In the genomic region with DNA sequence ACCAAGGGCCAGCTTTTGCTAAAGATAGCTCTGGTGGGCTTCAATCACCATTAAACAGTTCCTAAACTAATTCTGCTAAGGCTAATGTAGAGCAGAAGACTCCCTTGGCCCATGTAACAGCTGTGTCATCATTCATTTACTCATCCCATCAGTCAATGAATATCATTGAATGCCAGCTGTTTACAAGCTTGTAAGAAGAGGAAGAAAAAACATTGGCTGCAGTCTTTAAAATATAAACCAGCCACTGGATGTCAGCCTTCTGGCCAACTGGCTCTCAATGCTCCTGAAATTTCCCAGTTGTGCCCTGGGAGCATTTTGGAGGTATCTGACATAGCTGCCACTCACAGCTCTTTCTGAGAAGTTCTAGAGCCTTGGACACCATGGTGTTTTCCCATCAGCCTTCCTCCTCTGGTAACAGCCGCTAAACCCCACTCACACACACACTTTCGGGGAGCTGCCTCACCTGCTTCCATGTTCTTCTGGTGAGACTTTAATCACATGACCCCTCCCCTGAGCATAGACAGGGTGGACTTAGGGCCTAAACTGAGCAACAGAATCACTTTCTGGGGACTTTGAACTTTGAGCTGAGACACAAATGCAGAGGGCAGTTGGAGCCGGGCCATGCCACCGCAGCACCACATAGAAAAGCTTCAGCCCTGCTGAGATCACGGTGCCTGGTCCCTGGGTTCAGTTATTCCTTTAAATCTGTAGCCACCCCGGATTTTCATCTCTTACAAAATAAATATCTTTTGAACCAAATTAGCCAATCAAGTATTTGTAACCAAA, we compare ENCODE assay signal across 16 cellular contexts. TPM values are rescaled to one million over a fixed set of nuclear protein-coding genes. Genes with fewer than 3 reads are reported as not detected.
DNase-seq lines count a peak whose midpoint lies in the region; ATAC-seq and TF ChIP-seq lines count a peak whose summit lies in the region.
"Had no signal": no experiment of that assay in that cellular context is flagged by ENCODE, and none has a peak within 500 bp of the region (broad histone marks: within the 10 kb centered on the region; RNA-seq: fewer than 3 reads in every experiment).

No MANE protein-coding gene starts in this region.

- H3K27me3 ChIP-seq in GM23338 (ENCODE audit: insufficient read depth) = peaks cover 16% of the 10 kb centered on the region
- no peaks in the 10 kb centered on the region for H3K27me3 ChIP-seq in osteoblast (ENCODE audit: insufficient read depth, low read length)
- H3K27me3 ChIP-seq in smooth muscle cell (ENCODE audit: low read depth) = no peaks in the 10 kb centered on the region
- no peaks in the 10 kb centered on the region for H3K27me3 ChIP-seq in adrenal gland

- DNase-seq in GM23338 (ENCODE audit: low spot score) (no peak), NCI-H226 (peak; percentile 28), dedifferentiated amniotic fluid mesenchymal stem cell (ENCODE audit: extremely low spot score) (peak; percentile 34), osteoblast (ENCODE audit: insufficient read length, low spot score, missing footprints) (peak; percentile 88), smooth muscle cell (lab: John Stamatoyannopoulos, UW; ENCODE audit: unreplicated experiment) (no peak), adrenal gland (no peak)
- DNase-seq: activated CD4-positive, alpha-beta T cell treated with anti-CD3 and anti-CD28 coated beads for 36 hours; CD4-positive, alpha-beta memory T cell; dermis blood vessel endothelial cell; GOT3; Kasumi-1; stimulated activated naive CD8-positive, alpha-beta T cell treated with anti-CD3 and anti-CD28 coated beads, Interleukin-15, amount 100 ng/mL, for 72 hours; T-helper 2 cell had no signal

- H3K9ac ChIP-seq in smooth muscle cell (ENCODE audit: low read depth) = no peak overlapping the region

- H3K9me3 Mint-ChIP-seq in GM23338 = peaks cover under 1% of the 10 kb centered on the region; the same call in 2 of the 3 replicates
- H3K9me3 Mint-ChIP-seq: CD4-positive, alpha-beta memory T cell; stimulated activated naive CD8-positive, alpha-beta T cell treated with anti-CD3 and anti-CD28 coated beads, Interleukin-15, amount 100 ng/mL, for 72 hours had no signal

- H3K27ac ChIP-seq in GM23338 (ENCODE audit: low read depth) = no peak overlapping the region
- no peak overlapping the region for H3K27ac ChIP-seq in osteoblast (ENCODE audit: low read depth, low read length)
- H3K27ac ChIP-seq in smooth muscle cell (ENCODE audit: low read depth) = no peak overlapping the region
- H3K27ac ChIP-seq in adrenal gland = no peak overlapping the region
- H3K27ac ChIP-seq: skin epidermis had no signal

- TF ChIP-seq POLR2A in adrenal gland (IDR thresholded peaks at IDR 0.05) = no peak

- ATAC-seq in GM23338 = no peak
- no peak for ATAC-seq in HG02938 (IDR thresholded peaks at IDR 0.05; ENCODE audit: unreplicated experiment)
- ATAC-seq: activated CD4-positive, alpha-beta T cell treated with anti-CD3 and anti-CD28 coated beads for 36 hours; stimulated activated naive CD8-positive, alpha-beta T cell treated with anti-CD3 and anti-CD28 coated beads, Interleukin-15, amount 100 ng/mL, for 72 hours had no signal

- no peaks in the 10 kb centered on the region for H3K9me3 ChIP-seq in osteoblast (ENCODE audit: low read depth, low read length)
- no peaks in the 10 kb centered on the region for H3K9me3 ChIP-seq in smooth muscle cell (replicated peaks; ENCODE audit: low read depth)
- no peaks in the 10 kb centered on the region for H3K9me3 ChIP-seq in adrenal gland (replicated peaks in 1 of 3)

- no peaks in the 10 kb centered on the region; the same call in 2 of the 3 replicates for H3K36me3 Mint-ChIP-seq in GM23338 (ENCODE audit: low read depth)

- H4K20me1 ChIP-seq in GM23338 (replicated peaks; ENCODE audit: insufficient read depth) (no peaks in the 10 kb centered on the region), osteoblast (ENCODE audit: insufficient read depth, low read length) (no peaks in the 10 kb centered on the region), smooth muscle cell (ENCODE audit: low read depth) (no peaks in the 10 kb centered on the region)

- H3K4me2 ChIP-seq in GM23338 (no peak overlapping the region), osteoblast (ENCODE audit: insufficient read depth, low read length) (no peak overlapping the region), smooth muscle cell (no peak overlapping the region)

- H3K27me3 Mint-ChIP-seq in GM23338 (ENCODE audit: insufficient read depth, low read depth, poor library complexity) = peaks cover 9% of the 10 kb centered on the region
- H3K27me3 Mint-ChIP-seq: CD4-positive, alpha-beta memory T cell had no signal

- H3K36me3 ChIP-seq in GM23338 (ENCODE audit: insufficient read depth) (no peaks in the 10 kb centered on the region), osteoblast (ENCODE audit: insufficient read depth, low read length) (no peaks in the 10 kb centered on the region), smooth muscle cell (ENCODE audit: low read depth) (no peaks in the 10 kb centered on the region), adrenal gland (replicated peaks in 1 of 2) (no peaks in the 10 kb centered on the region)

- intact Hi-C loops in adrenal gland (cut with DNase I) = loop anchor here in 1 of 2 donors (10.0 kb wide), 2 partner anchors 67 to 137 kb away; no protein-coding TSS in a partner anchor

- peak overlapping the region; percentile 67; the same call in 1 of the 2 replicates for H2AFZ ChIP-seq in GM23338
- no peak overlapping the region for H2AFZ ChIP-seq in osteoblast (ENCODE audit: low read length)
- H2AFZ ChIP-seq in smooth muscle cell (ENCODE audit: low read depth) = no peak overlapping the region

- H3K4me3 ChIP-seq in GM23338 = no peak overlapping the region
- H3K4me3 ChIP-seq in osteoblast (ENCODE audit: insufficient read depth, low read length) = no peak overlapping the region
- H3K4me3 ChIP-seq in smooth muscle cell = no peak overlapping the region
- no peak overlapping the region for H3K4me3 ChIP-seq in adrenal gland
- H3K4me3 ChIP-seq: lung, skin epidermis had no signal

- no peak overlapping the region for H3K4me3 Mint-ChIP-seq in GM23338
- H3K4me3 Mint-ChIP-seq: activated CD4-positive, alpha-beta T cell treated with anti-CD3 and anti-CD28 coated beads for 36 hours; CD4-positive, alpha-beta memory T cell; stimulated activated naive CD8-positive, alpha-beta T cell treated with anti-CD3 and anti-CD28 coated beads, Interleukin-15, amount 100 ng/mL, for 72 hours had no signal

- peaks cover 9% of the 10 kb centered on the region for H3K4me1 Mint-ChIP-seq in GM23338

- TF ChIP-seq CTCF in GM23338 (conservative IDR thresholded peaks at IDR 0.05; ENCODE audit: low read depth in 2 of 2) (0 out of 4 replicates have a peak, but pooled peaks of 1 of the 2 experiments have one; percentile 15), osteoblast (IDR thresholded peaks at IDR 0.05; ENCODE audit: extremely low read depth, low read depth, low read length) (peak; percentile 12), smooth muscle cell (IDR thresholded peaks at IDR 0.05; ENCODE audit: borderline replicate concordance, insufficient read depth, poor library complexity, severe bottlenecking) (no peak), adrenal gland (IDR thresholded peaks at IDR 0.05) (no peak)

- H3F3A ChIP-seq in GM23338 (replicated peaks; ENCODE audit: low read depth) = peaks cover 8% of the 10 kb centered on the region; the same call in 1 of the 2 replicates
- H3F3A ChIP-seq in smooth muscle cell (ENCODE audit: low read depth) = no peaks in the 10 kb centered on the region

- no peak overlapping the region for H3K27ac Mint-ChIP-seq in GM23338
- H3K27ac Mint-ChIP-seq: activated CD4-positive, alpha-beta T cell treated with anti-CD3 and anti-CD28 coated beads for 36 hours; CD4-positive, alpha-beta memory T cell; stimulated activated naive CD8-positive, alpha-beta T cell treated with anti-CD3 and anti-CD28 coated beads, Interleukin-15, amount 100 ng/mL, for 72 hours had no signal

- H3K9me2 ChIP-seq in GM23338 (ENCODE audit: insufficient read depth) = no peaks in the 10 kb centered on the region

- H3K4me1 ChIP-seq in GM23338 (ENCODE audit: insufficient read depth) = peaks cover 13% of the 10 kb centered on the region
- peaks cover 3% of the 10 kb centered on the region for H3K4me1 ChIP-seq in osteoblast (ENCODE audit: insufficient read depth, low read length)
- peaks cover 7% of the 10 kb centered on the region for H3K4me1 ChIP-seq in smooth muscle cell (ENCODE audit: low read depth)
- peaks cover 0 to 5% of the 10 kb centered on the region in 2 donors for H3K4me1 ChIP-seq in adrenal gland (replicated peaks in 1 of 2)

- H3K79me2 ChIP-seq in GM23338 (replicated peaks; ENCODE audit: insufficient read depth) (no peaks in the 10 kb centered on the region), osteoblast (ENCODE audit: insufficient read depth, low read length) (no peaks in the 10 kb centered on the region), smooth muscle cell (ENCODE audit: low read depth) (no peaks in the 10 kb centered on the region)

- 92% methylated on average over 6 of the region's 6 CpGs for WGBS in smooth muscle cell (ENCODE audit: low lambda C conversion rate)
- 87 to 92% (median 91%) methylated on average over 6 of the region's 6 CpGs for WGBS in adrenal gland, 4 donors

RNA-seq across cellular contexts. Expression of gene MAP3K9, which starts 18.2 kb away (rescaled TPM):
- total RNA-seq in GM23338 (2014; rRNA removed; shearing (Covaris generic)) = 30.8 and 37.5 TPM in 2 replicates
- polyA plus RNA-seq in GM23338 (2016; fragmentation: Nextera tagmentation; extraction: Ambion mirVana) = 5.3 and 5.8 TPM in 2 replicates
- total RNA-seq in osteoblast = under 0.01 TPM in 2 replicates
- total RNA-seq in smooth muscle cell = 2.0 and 2.4 TPM in 2 replicates
- 0.22 and 1.8 TPM in 2 replicates for polyA plus RNA-seq in smooth muscle cell
- total RNA-seq in adrenal gland = 1 to 10 TPM; 2.2 to 6.7 (median 3.2) TPM
- polyA plus RNA-seq in adrenal gland = 1 to 10 TPM in 2 of 3 donors, under 1 TPM in 1; 0.67 to 2.7 (median 1.3) TPM

Comparison
In these comparisons a context has a peak if more than half of its experiments do, and no peak if none do; other contexts are left out.
1. DNase-seq: peak in NCI-H226 (single experiment), dedifferentiated amniotic fluid mesenchymal stem cell (single experiment) and osteoblast (single experiment); none in GM23338 (single experiment), smooth muscle cell (single experiment) and adrenal gland (0 of 7).